11 cellular contexts compared by ENCODE assay signal in the genomic region with DNA sequence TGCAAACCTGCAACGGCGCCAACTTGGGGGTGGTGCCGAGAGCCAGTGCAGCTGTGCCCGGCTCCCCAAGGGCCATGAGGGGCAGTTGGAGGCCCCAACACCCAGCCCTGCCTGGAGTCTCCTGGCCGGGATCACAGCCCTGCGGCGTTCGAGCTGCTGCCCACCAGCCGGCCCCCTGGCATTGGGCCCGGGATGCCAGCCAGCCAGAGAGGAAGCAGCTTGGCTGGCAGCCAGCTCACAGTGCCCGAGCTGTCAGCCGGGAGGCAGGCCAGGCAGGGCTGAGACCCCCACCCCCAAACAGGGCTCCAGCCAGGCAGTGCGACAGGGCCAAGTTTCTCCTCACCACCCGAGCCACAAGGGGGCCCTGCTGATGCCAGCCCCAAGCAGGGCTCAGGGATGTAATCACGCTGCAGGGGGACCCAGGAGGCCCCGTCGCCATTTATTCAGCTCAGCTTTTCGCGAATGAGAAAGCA. TPM values are rescaled to one million over a fixed set of nuclear protein-coding genes. Genes with fewer than 3 reads are reported as not detected.
DNase-seq lines count a peak whose midpoint lies in the region; ATAC-seq and TF ChIP-seq lines count a peak whose summit lies in the region.
"Had no signal": no experiment of that assay in that cellular context is flagged by ENCODE, and none has a peak within 500 bp of the region (broad histone marks: within the 10 kb centered on the region; RNA-seq: fewer than 3 reads in every experiment).

No MANE protein-coding gene starts in this region.

- H3K4me3 ChIP-seq in Karpas-422 (ENCODE audit: low read length) (peak overlapping the region; percentile 77; the same call in 1 of the 2 replicates), adrenal gland (no peak overlapping the region)
- H3K4me3 ChIP-seq: spleen, tibial nerve had no signal

- H3K27me3 Mint-ChIP-seq in Calu3 (ENCODE audit: unreplicated experiment) = peaks cover 28% of the 10 kb centered on the region
- H3K27me3 Mint-ChIP-seq: activated T-helper 17 cell treated with anti-CD3 and anti-CD28 coated beads, Interleukin-2, amount 50 U/mL, for 72 hours had no signal

- no TSS peak for BruUV-seq in Calu3 (replicated peaks; lab: Mats Ljungman, UMichigan)

- 27 to 31% (median 28%) methylated on average over 6 to 19 of the region's 19 CpGs for WGBS in adrenal gland, 4 donors

- TF ChIP-seq POLR2A in adrenal gland (IDR thresholded peaks at IDR 0.05) = no peak

- DNase-seq in Calu3 (peak; percentile 37), Karpas-422 (peak; percentile 94), adrenal gland (peak in 5 of 7 donors; percentile 42 to 68 (median 47)), iPS-NIHi11 (ENCODE audit: low spot score) (peak; percentile 51), mesenteric fat pad (ENCODE audit: low spot score) (no peak)
- no peak for DNase-seq in activated effector memory CD4-positive, alpha-beta T cell treated with Interleukin-2 at 50 U/mL for 16 hours
- DNase-seq: spleen had no signal

- peak overlapping the region; percentile 99 for H3K4me2 ChIP-seq in Karpas-422 (ENCODE audit: low read depth, low read length, poor library complexity, severe bottlenecking)

- H3K36me3 ChIP-seq in Karpas-422 (ENCODE audit: insufficient read depth, low read length) = no peaks in the 10 kb centered on the region
- no peaks in the 10 kb centered on the region for H3K36me3 ChIP-seq in adrenal gland (replicated peaks in 1 of 2)
- H3K36me3 ChIP-seq: spleen, tibial nerve had no signal

- peaks cover 12% of the 10 kb centered on the region for H3K4me1 Mint-ChIP-seq in Calu3 (ENCODE audit: low read depth, unreplicated experiment)

- H3K9me3 ChIP-seq in Karpas-422 (ENCODE audit: low read length) (no peaks in the 10 kb centered on the region), adrenal gland (replicated peaks in 1 of 3) (no peaks in the 10 kb centered on the region)
- H3K9me3 ChIP-seq: spleen, tibial nerve had no signal

- no peak for ATAC-seq in GM19395 (IDR thresholded peaks at IDR 0.05; ENCODE audit: unreplicated experiment)
- no peak for ATAC-seq in HG02642 (IDR thresholded peaks at IDR 0.05; ENCODE audit: poor library complexity, unreplicated experiment)
- ATAC-seq: activated T-helper 17 cell treated with anti-CD3 and anti-CD28 coated beads, Interleukin-2, amount 50 U/mL, for 72 hours had no signal

- no peak overlapping the region for H3K27ac Mint-ChIP-seq in Calu3 (ENCODE audit: unreplicated experiment)
- H3K27ac Mint-ChIP-seq: activated T-helper 17 cell treated with anti-CD3 and anti-CD28 coated beads, Interleukin-2, amount 50 U/mL, for 72 hours had no signal

- CTCF ChIA-PET in Calu3 (lab: Charles Lee) = no interaction called here

- intact Hi-C loops in Calu3 (cut with micrococcal nuclease; ENCODE audit: unreplicated experiment) = no loop called here
- intact Hi-C loops in adrenal gland (cut with DNase I) = loop anchor here in 1 of 2 donors (10.0 kb wide), 1 partner anchor 128 kb away; no protein-coding TSS in a partner anchor

- no peaks in the 10 kb centered on the region for H3K9me3 Mint-ChIP-seq in Calu3 (ENCODE audit: low read depth, unreplicated experiment)
- H3K9me3 Mint-ChIP-seq: activated T-helper 17 cell treated with anti-CD3 and anti-CD28 coated beads, Interleukin-2, amount 50 U/mL, for 72 hours had no signal

- H3K4me3 Mint-ChIP-seq in Calu3 (ENCODE audit: low read depth, unreplicated experiment) = no peak overlapping the region
- H3K4me3 Mint-ChIP-seq: activated T-helper 17 cell treated with anti-CD3 and anti-CD28 coated beads, Interleukin-2, amount 50 U/mL, for 72 hours had no signal

- peak overlapping the region; percentile 93 for H3K9ac ChIP-seq in Karpas-422 (ENCODE audit: low read length)

- H3K36me3 Mint-ChIP-seq in Calu3 (ENCODE audit: insufficient read depth, unreplicated experiment) = peaks cover 5% of the 10 kb centered on the region

- H4K20me1 ChIP-seq in Karpas-422 (ENCODE audit: insufficient read depth, low read depth, low read length) = peaks cover 15% of the 10 kb centered on the region

- H3K9me2 ChIP-seq in Karpas-422 (replicated peaks; ENCODE audit: insufficient read depth, low read length) = no peaks in the 10 kb centered on the region

- H2AFZ ChIP-seq in Karpas-422 (ENCODE audit: low read length) = no peak overlapping the region

- H3K4me1 ChIP-seq in Karpas-422 (ENCODE audit: low read length) (peaks cover 72% of the 10 kb centered on the region), adrenal gland (replicated peaks in 1 of 2) (peaks cover 0 to 17% of the 10 kb centered on the region in 2 donors)

- H3K79me2 ChIP-seq in Karpas-422 (ENCODE audit: low read length) = 0 out of 2 replicates have a peak, but pooled peaks cover 3% of the 10 kb centered on the region

- TF ChIP-seq CTCF in Calu3 (IDR thresholded peaks at IDR 0.05; ENCODE audit: unreplicated experiment) (peak; percentile 20), adrenal gland (IDR thresholded peaks at IDR 0.05) (peak in 2 of 6 experiments; percentile 12 to 16)

- H3K27me3 ChIP-seq in Karpas-422 (ENCODE audit: low read length) (no peaks in the 10 kb centered on the region), adrenal gland (no peaks in the 10 kb centered on the region)
- H3K27me3 ChIP-seq: spleen, tibial nerve had no signal

- H3K27ac ChIP-seq in Karpas-422 (ENCODE audit: low read length) (peak overlapping the region; percentile 46), adrenal gland (no peak overlapping the region)
- H3K27ac ChIP-seq: tibial nerve had no signal

RNA-seq across cellular contexts. Expression of a gene that starts 26.0 kb away (rescaled TPM):
- total RNA-seq in Calu3 (2022) = 87.2 and 96.0 TPM in 2 replicates
- 38.1 and 60.1 TPM in 2 replicates for total RNA-seq in Karpas-422 (2014; rRNA removed; shearing (Covaris generic); ENCODE audit: low replicate concordance)
- total RNA-seq in adrenal gland = 10 to 100 TPM; 19.6 to 43.9 (median 28.3) TPM
- polyA plus RNA-seq in adrenal gland = 10 to 100 TPM in 2 of 3 donors, 1 to 10 TPM in 1; 5.6 to 16.2 (median 11.9) TPM
- 25.2 TPM for total RNA-seq in mesenteric fat pad

Comparison
In these comparisons a context has a peak if more than half of its experiments do, and no peak if none do; other contexts are left out.
1. DNase-seq: peak in Calu3 (single experiment), Karpas-422 (single experiment), adrenal gland (5 of 7) and iPS-NIHi11 (single experiment); none in mesenteric fat pad (single experiment) and activated effector memory CD4-positive, alpha-beta T cell treated with Interleukin-2 at 50 U/mL for 16 hours (single experiment).